In the genomic region with DNA sequence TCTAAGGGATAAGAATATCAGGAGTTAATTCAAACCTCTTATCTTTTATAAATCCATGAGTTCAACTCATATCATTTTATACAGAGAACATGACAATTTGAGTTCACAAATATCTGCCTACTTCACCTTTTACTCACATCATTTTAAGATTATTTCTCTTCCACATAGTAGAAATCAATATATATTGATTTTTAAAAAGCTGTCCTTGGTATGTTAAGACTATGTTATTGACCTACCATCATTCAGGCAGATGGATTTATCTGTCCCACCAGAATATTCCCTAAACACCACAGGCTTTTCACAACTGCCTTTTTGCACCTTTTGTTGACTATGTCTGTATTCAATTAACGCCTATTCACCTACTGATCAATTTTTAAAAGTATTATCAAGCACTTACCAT, we compare ENCODE assay signal across 25 cellular contexts.
"Had no signal": no experiment of that assay in that cellular context is flagged by ENCODE, and none has a peak within 500 bp of the region (broad histone marks: within the 10 kb centered on the region; RNA-seq: fewer than 3 reads in every experiment).

No MANE protein-coding gene starts in this region.

- H3K4me2 ChIP-seq: SK-N-SH had no signal

- H3K9me3 Mint-ChIP-seq: activated naive CD4-positive, alpha-beta T cell treated with anti-CD3 and anti-CD28 coated beads for 36 hours; activated naive CD8-positive, alpha-beta T cell treated with anti-CD3 and anti-CD28 coated beads, Interleukin-2, amount 10 ng/mL, durations not matched to agents 7 days and 5 days; activated T-cell treated with anti-CD3 and anti-CD28 coated beads, Interleukin-2, amount 50 U/mL, for 72 hours; immature natural killer cell; nephron; T-helper 2 cell treated with Interferon-gamma antibody and Interleukin-4, amounts not matched to agents 5 μg/mL and 100 μg/mL, for 36 hours had no signal

- H3K9me3 ChIP-seq: colonic mucosa, left lung, pancreas, SK-N-SH, thoracic aorta, upper lobe of right lung had no signal

- H3K4me1 ChIP-seq: colonic mucosa, pancreas had no signal

- H3K4me3 ChIP-seq: colonic mucosa, left lung, pancreas, thoracic aorta, upper lobe of right lung had no signal

- H3K27me3 Mint-ChIP-seq: activated naive CD8-positive, alpha-beta T cell treated with anti-CD3 and anti-CD28 coated beads, Interleukin-2, amount 10 ng/mL, durations not matched to agents 7 days and 5 days had no signal

- H3K4me1 Mint-ChIP-seq: endodermal cell, nephron had no signal

- H3K27ac ChIP-seq: colonic mucosa, epithelial cell of prostate, pancreas, thoracic aorta, upper lobe of right lung, WERI-Rb-1 had no signal

- H3K4me3 Mint-ChIP-seq: activated naive CD4-positive, alpha-beta T cell treated with anti-CD3 and anti-CD28 coated beads for 36 hours; activated naive CD8-positive, alpha-beta T cell treated with anti-CD3 and anti-CD28 coated beads, Interleukin-2, amount 10 ng/mL, durations not matched to agents 7 days and 5 days; endodermal cell; immature natural killer cell; nephron; T-helper 2 cell treated with Interferon-gamma antibody and Interleukin-4, amounts not matched to agents 5 μg/mL and 100 μg/mL, for 36 hours had no signal

- H3K36me3 ChIP-seq: colonic mucosa, thoracic aorta had no signal

- H3K27ac Mint-ChIP-seq: activated naive CD4-positive, alpha-beta T cell treated with anti-CD3 and anti-CD28 coated beads for 36 hours; activated naive CD8-positive, alpha-beta T cell treated with anti-CD3 and anti-CD28 coated beads, Interleukin-2, amount 10 ng/mL, durations not matched to agents 7 days and 5 days; endodermal cell; nephron; T-helper 2 cell treated with Interferon-gamma antibody and Interleukin-4, amounts not matched to agents 5 μg/mL and 100 μg/mL, for 36 hours had no signal

- H3K27me3 ChIP-seq: colonic mucosa, left lung, pancreas, upper lobe of right lung had no signal

- H3K9ac ChIP-seq: SK-N-SH had no signal

- ATAC-seq: activated T-cell treated with anti-CD3 and anti-CD28 coated beads, Interleukin-2, amount 50 U/mL, for 72 hours; left lung; pancreas; right cardiac atrium; upper lobe of right lung had no signal

- DNase-seq: activated CD4-positive, alpha-beta T cell treated with anti-CD3 and anti-CD28 coated beads for 1 hour; activated CD4-positive, alpha-beta T cell treated with anti-CD3 and anti-CD28 coated beads, Interleukin-2, amount 50 U/mL, for 1 hour; activated CD8-positive, alpha-beta memory T cell treated with anti-CD3 and anti-CD28 coated beads, Interleukin-2, amount 50 U/mL, for 48 hours; activated effector memory CD4-positive, alpha-beta T cell treated with Interleukin-2 at 50 U/mL for 16 hours; activated naive CD4-positive, alpha-beta T cell treated with anti-CD3 and anti-CD28 coated beads for 36 hours; activated naive CD8-positive, alpha-beta T cell treated with anti-CD3 and anti-CD28 coated beads, Interleukin-2, amount 10 ng/mL, durations not matched to agents 7 days and 5 days; activated T-cell treated with anti-CD3 and anti-CD28 coated beads, Interleukin-2, amount 50 U/mL, for 72 hours; amniotic stem cell; colonic mucosa; endodermal cell; immature natural killer cell; kidney glomerular epithelial cell; left lung; mammary epithelial cell; midbrain; pancreas; right cardiac atrium; SK-N-SH; stimulated activated CD4-positive, alpha-beta T cell treated with anti-CD3 and anti-CD28 coated beads, Interleukin-1b, Interleukin-23, amount 100 ng/mL, for 48 hours; upper lobe of right lung; WERI-Rb-1 had no signal
